In genomic region chr2:44546469-44547127, GRCh38 we compare ENCODE assay signal across 21 cellular contexts.
DNase-seq lines count a peak whose midpoint lies in the region; ATAC-seq and TF ChIP-seq lines count a peak whose summit lies in the region.
"Had no signal": no experiment of that assay in that cellular context is flagged by ENCODE, and none has a peak within 500 bp of the region (broad histone marks: within the 10 kb centered on the region; RNA-seq: fewer than 3 reads in every experiment).

No MANE protein-coding gene starts in this region.

- no peak overlapping the region for H3K4ac ChIP-seq in H9 (ENCODE audit: low read depth, low read length)

- WGBS in H9 (ENCODE audit: extremely low coverage, insufficient read length, low lambda C conversion rate), result no CpG with 5 or more reads among the region's 2 CpGs

- intact Hi-C loops in Calu3 (cut with micrococcal nuclease; ENCODE audit: unreplicated experiment), result no loop called here

- H2AK5ac ChIP-seq in H9 (ENCODE audit: insufficient read length, low read length), result no peak overlapping the region

- no peaks in the 10 kb centered on the region for H3K79me1 ChIP-seq in H9 (ENCODE audit: insufficient read depth, low read depth, low read length, poor library complexity, severe bottlenecking)

- H3F3A ChIP-seq in neural progenitor cell (ENCODE audit: low read depth), result peaks cover 47% of the 10 kb centered on the region

- H2BK120ac ChIP-seq in H9 (ENCODE audit: low read depth, low read length, poor library complexity, severe bottlenecking), result peak overlapping the region; percentile 65

- H2BK15ac ChIP-seq in H9 (ENCODE audit: low read depth, low read length), result no peak overlapping the region

- H3K4me1 Mint-ChIP-seq in H9, result peaks cover 76 to 80% of the 10 kb centered on the region in 2 experiments
- H3K4me1 Mint-ChIP-seq in neural progenitor cell, result peaks cover 63% of the 10 kb centered on the region
- H3K4me1 Mint-ChIP-seq in activated CD4-positive, alpha-beta T cell treated with anti-CD3 and anti-CD28 coated beads, Interleukin-2, amount 10 ng/mL, durations not matched to agents 7 days and 5 days, result peaks cover 4% of the 10 kb centered on the region
- H3K4me1 Mint-ChIP-seq in Calu3 (ENCODE audit: low read depth, unreplicated experiment), result peaks cover 43% of the 10 kb centered on the region
- H3K4me1 Mint-ChIP-seq in naive thymus-derived CD8-positive, alpha-beta T cell, result peaks cover 0 to 4% (median 0%) of the 10 kb centered on the region in 4 donors

- no peak overlapping the region for H4K8ac ChIP-seq in H9 (replicated peaks; ENCODE audit: insufficient read length, low read depth, low read length)

- DNase-seq in NCI-H2107 treated with DMSO at 0.1 percent for 48 hours (lab: John Stamatoyannopoulos, UW; ENCODE audit: unreplicated experiment) (peak; percentile 15), NCI-H2107 (lab: John Stamatoyannopoulos, UW) (no peak), H9 (no peak), neural progenitor cell (ENCODE audit: low spot score) (no peak), Calu3 (no peak)
- DNase-seq in activated CD4-positive, alpha-beta T cell treated with anti-CD3 and anti-CD28 coated beads, Interleukin-2, amount 10 ng/mL, durations not matched to agents 7 days and 5 days, result no peak
- DNase-seq in naive thymus-derived CD8-positive, alpha-beta T cell, result no peak
- DNase-seq: activated CD4-positive, alpha-beta T cell treated with anti-CD3 and anti-CD28 coated beads, Interleukin-2, amount 50 U/mL, for 1 hour; activated CD8-positive, alpha-beta memory T cell treated with anti-CD3 and anti-CD28 coated beads, Interleukin-2, amount 50 U/mL, for 4 hours; activated gamma-delta T cell treated with Interleukin-2 at 50 U/mL for 16 hours; foreskin keratinocyte; NCI-H1436 treated with DMSO at 0.1 percent for 48 hours; NCI-H446 treated with DMSO at 0.1 percent for 48 hours; nephron progenitor cell; stimulated activated CD4-positive, alpha-beta T cell treated with anti-CD3 and anti-CD28 coated beads, Interleukin-4, amount 100 ng/mL, for 24 hours; T-helper 1 cell had no signal

- peak overlapping the region; percentile 57 to 82 (median 75); a peak in 5 of 7 replicates for H3K27ac Mint-ChIP-seq in H9
- peak overlapping the region; percentile 35 for H3K27ac Mint-ChIP-seq in neural progenitor cell
- H3K27ac Mint-ChIP-seq in activated CD4-positive, alpha-beta T cell treated with anti-CD3 and anti-CD28 coated beads, Interleukin-2, amount 10 ng/mL, durations not matched to agents 7 days and 5 days, result no peak overlapping the region
- no peak overlapping the region for H3K27ac Mint-ChIP-seq in Calu3 (ENCODE audit: unreplicated experiment)
- no peak overlapping the region for H3K27ac Mint-ChIP-seq in naive thymus-derived CD8-positive, alpha-beta T cell
- H3K27ac Mint-ChIP-seq: nephron progenitor cell, progenitor cell of endocrine pancreas had no signal

- H2BK12ac ChIP-seq in H9 (ENCODE audit: insufficient read length, low read depth, low read length), result no peak overlapping the region

- H2BK5ac ChIP-seq in H9 (ENCODE audit: insufficient read length, low read length), result no peak overlapping the region

- BruUV-seq in Calu3 (replicated peaks; lab: Mats Ljungman, UMichigan), result no TSS peak

- H3K4me3 Mint-ChIP-seq in H9 (no peak overlapping the region), neural progenitor cell (no peak overlapping the region), Calu3 (ENCODE audit: low read depth, unreplicated experiment) (no peak overlapping the region)
- H3K4me3 Mint-ChIP-seq in activated CD4-positive, alpha-beta T cell treated with anti-CD3 and anti-CD28 coated beads, Interleukin-2, amount 10 ng/mL, durations not matched to agents 7 days and 5 days, result no peak overlapping the region
- no peak overlapping the region for H3K4me3 Mint-ChIP-seq in naive thymus-derived CD8-positive, alpha-beta T cell
- H3K4me3 Mint-ChIP-seq: nephron progenitor cell had no signal

- H3K56ac ChIP-seq in H9 (ENCODE audit: insufficient read length, low read depth, low read length), result no peak overlapping the region

- no peak overlapping the region for H2BK20ac ChIP-seq in H9 (ENCODE audit: low read depth, low read length, poor library complexity, severe bottlenecking)

- ATAC-seq in naive thymus-derived CD8-positive, alpha-beta T cell, result no peak
- ATAC-seq: foreskin keratinocyte had no signal

- no peak overlapping the region for H4K5ac ChIP-seq in H9 (ENCODE audit: insufficient read length, low read depth, low read length)

- H4K91ac ChIP-seq in H9 (ENCODE audit: insufficient read length, low read depth, low read length), result no peak overlapping the region

- H3K27me3 Mint-ChIP-seq in H9 (ENCODE audit: low read depth) (no peaks in the 10 kb centered on the region), neural progenitor cell (ENCODE audit: insufficient read depth, low read depth) (no peaks in the 10 kb centered on the region), Calu3 (ENCODE audit: unreplicated experiment) (no peaks in the 10 kb centered on the region)
- no peaks in the 10 kb centered on the region for H3K27me3 Mint-ChIP-seq in activated CD4-positive, alpha-beta T cell treated with anti-CD3 and anti-CD28 coated beads, Interleukin-2, amount 10 ng/mL, durations not matched to agents 7 days and 5 days
- no peaks in the 10 kb centered on the region for H3K27me3 Mint-ChIP-seq in naive thymus-derived CD8-positive, alpha-beta T cell
- H3K27me3 Mint-ChIP-seq: progenitor cell of endocrine pancreas had no signal

- no peak overlapping the region for H3K27ac ChIP-seq in H9 (ENCODE audit: insufficient read length, low read depth, low read length)
- no peak overlapping the region for H3K27ac ChIP-seq in OCI-LY3 (ENCODE audit: low read length)
- peak overlapping the region; percentile 88 for H3K27ac ChIP-seq in neural progenitor cell
- H3K27ac ChIP-seq: BLaER1, epithelial cell of prostate, foreskin keratinocyte, skin epidermis had no signal

- H3K9ac ChIP-seq in H9 (ENCODE audit: extremely low read depth, insufficient read length, low read length), result no peak overlapping the region
- no peak overlapping the region for H3K9ac ChIP-seq in OCI-LY3 (ENCODE audit: low read length)
- H3K9ac ChIP-seq in neural progenitor cell, result no peak overlapping the region
- H3K9ac ChIP-seq: BLaER1 had no signal

- H3K9me3 Mint-ChIP-seq in H9, result no peaks in the 10 kb centered on the region
- H3K9me3 Mint-ChIP-seq in neural progenitor cell, result no peaks in the 10 kb centered on the region
- H3K9me3 Mint-ChIP-seq in activated CD4-positive, alpha-beta T cell treated with anti-CD3 and anti-CD28 coated beads, Interleukin-2, amount 10 ng/mL, durations not matched to agents 7 days and 5 days, result no peaks in the 10 kb centered on the region
- no peaks in the 10 kb centered on the region for H3K9me3 Mint-ChIP-seq in Calu3 (ENCODE audit: low read depth, unreplicated experiment)
- H3K9me3 Mint-ChIP-seq in naive thymus-derived CD8-positive, alpha-beta T cell, result no peaks in the 10 kb centered on the region
- H3K9me3 Mint-ChIP-seq: nephron progenitor cell had no signal

- no peaks in the 10 kb centered on the region for H3K79me2 ChIP-seq in H9 (ENCODE audit: insufficient read depth, low read length)
- no peaks in the 10 kb centered on the region for H3K79me2 ChIP-seq in OCI-LY3 (ENCODE audit: low read length)
- peaks cover 20% of the 10 kb centered on the region for H3K79me2 ChIP-seq in neural progenitor cell (ENCODE audit: low read depth)

- H3K23me2 ChIP-seq in H9 (ENCODE audit: insufficient read length, low read depth, low read length, poor library complexity, severe bottlenecking), result no peaks in the 10 kb centered on the region

- no peaks in the 10 kb centered on the region for H4K20me1 ChIP-seq in H9 (ENCODE audit: control insufficient read depth, insufficient read depth, insufficient read length)
- H4K20me1 ChIP-seq in OCI-LY3 (ENCODE audit: insufficient read depth, low read length), result no peaks in the 10 kb centered on the region
- no peaks in the 10 kb centered on the region for H4K20me1 ChIP-seq in neural progenitor cell (ENCODE audit: low read depth)
- H4K20me1 ChIP-seq: BLaER1 had no signal

- TF ChIP-seq CTCF in H9 (conservative IDR thresholded peaks at IDR 0.05), result no peak
- TF ChIP-seq CTCF in OCI-LY3 (IDR thresholded peaks at IDR 0.05; ENCODE audit: low read depth, low read length), result no peak
- no peak for TF ChIP-seq CTCF in neural progenitor cell (IDR thresholded peaks at IDR 0.05)
- TF ChIP-seq CTCF in Calu3 (IDR thresholded peaks at IDR 0.05; ENCODE audit: unreplicated experiment), result no peak

- H3K27me3 ChIP-seq in H9 (ENCODE audit: insufficient read depth, low read length) (no peaks in the 10 kb centered on the region), OCI-LY3 (ENCODE audit: low read depth, low read length) (no peaks in the 10 kb centered on the region), neural progenitor cell (no peaks in the 10 kb centered on the region)
- H3K27me3 ChIP-seq: BLaER1, foreskin keratinocyte had no signal

- POLR2A ChIA-PET in activated CD4-positive, alpha-beta T cell treated with anti-CD3 and anti-CD28 coated beads, Interleukin-2, amount 10 ng/mL, durations not matched to agents 7 days and 5 days (lab: Charles Lee), result no interaction called here
- POLR2A ChIA-PET in naive thymus-derived CD8-positive, alpha-beta T cell (lab: Charles Lee), result no interaction called here

- no peak overlapping the region for H3K18ac ChIP-seq in H9 (ENCODE audit: insufficient read length, low read depth, low read length)

- no peak overlapping the region for H3K14ac ChIP-seq in H9 (ENCODE audit: insufficient read depth, low read length)

- H3K4me3 ChIP-seq in OCI-LY3 (ENCODE audit: low read length) (no peak overlapping the region), neural progenitor cell (no peak overlapping the region)
- H3K4me3 ChIP-seq: BLaER1, skin epidermis had no signal

- H2AFZ ChIP-seq in H9 (ENCODE audit: low read length) (no peak overlapping the region), OCI-LY3 (ENCODE audit: low read depth, low read length) (no peak overlapping the region), neural progenitor cell (replicated peaks) (no peak overlapping the region)

- no peaks in the 10 kb centered on the region for H3K9me3 ChIP-seq in H9 (ENCODE audit: control insufficient read depth, low read depth, low read length)
- H3K9me3 ChIP-seq in OCI-LY3 (ENCODE audit: insufficient read depth, low read length), result no peaks in the 10 kb centered on the region
- no peaks in the 10 kb centered on the region for H3K9me3 ChIP-seq in neural progenitor cell (ENCODE audit: low read depth)
- H3K9me3 ChIP-seq: BLaER1 had no signal

- no peak overlapping the region for H3K23ac ChIP-seq in H9 (ENCODE audit: insufficient read length, low read depth, low read length)

- H3K4me1 ChIP-seq in H9 (ENCODE audit: insufficient read depth, low read length) (peaks cover 15% of the 10 kb centered on the region; the same call in 1 of the 2 replicates), OCI-LY3 (ENCODE audit: low read length) (peaks cover 33% of the 10 kb centered on the region), neural progenitor cell (peaks cover 73% of the 10 kb centered on the region)
- H3K4me1 ChIP-seq: BLaER1 had no signal

- H3K36me3 ChIP-seq in OCI-LY3 (replicated peaks; ENCODE audit: low read depth, low read length) (no peaks in the 10 kb centered on the region), neural progenitor cell (no peaks in the 10 kb centered on the region)
- H3K36me3 ChIP-seq: BLaER1 had no signal

- CTCF ChIA-PET in activated CD4-positive, alpha-beta T cell treated with anti-CD3 and anti-CD28 coated beads, Interleukin-2, amount 10 ng/mL, durations not matched to agents 7 days and 5 days (lab: Charles Lee), result interaction anchor here (1.3 kb wide), 1 partner anchor 16 kb away, joined by 4 read pairs; no protein-coding TSS in a partner anchor
- CTCF ChIA-PET in Calu3 (lab: Charles Lee), result no interaction called here

- no peak overlapping the region for H3K4me2 ChIP-seq in H9 (ENCODE audit: insufficient read depth, insufficient read length, low read length)
- peak overlapping the region; percentile 40 for H3K4me2 ChIP-seq in OCI-LY3 (ENCODE audit: low read length)
- no peak overlapping the region for H3K4me2 ChIP-seq in neural progenitor cell
- H3K4me2 ChIP-seq: BLaER1 had no signal

- no peak overlapping the region for H3T11ph ChIP-seq in H9 (ENCODE audit: low read length)

- peaks cover 0 to 2% (median 0%) of the 10 kb centered on the region in 3 experiments; a peak in 3 of 7 replicates for H3K36me3 Mint-ChIP-seq in H9 (ENCODE audit: insufficient read depth in 1 of 3, low read depth in 3 of 3)
- no peaks in the 10 kb centered on the region for H3K36me3 Mint-ChIP-seq in neural progenitor cell
- H3K36me3 Mint-ChIP-seq in activated CD4-positive, alpha-beta T cell treated with anti-CD3 and anti-CD28 coated beads, Interleukin-2, amount 10 ng/mL, durations not matched to agents 7 days and 5 days (ENCODE audit: low read depth), result peaks cover 2% of the 10 kb centered on the region
- H3K36me3 Mint-ChIP-seq in Calu3 (ENCODE audit: insufficient read depth, unreplicated experiment), result no peaks in the 10 kb centered on the region
- H3K36me3 Mint-ChIP-seq in naive thymus-derived CD8-positive, alpha-beta T cell, result peaks cover 11 to 25% (median 18%) of the 10 kb centered on the region in 3 donors

Comparison
In these comparisons a context has a peak if more than half of its experiments do, and no peak if none do; other contexts are left out.
1. H3K27ac Mint-ChIP-seq: peak in H9 (3 of 3) and neural progenitor cell (single experiment); none in activated CD4-positive, alpha-beta T cell treated with anti-CD3 and anti-CD28 coated beads, Interleukin-2, amount 10 ng/mL, durations not matched to agents 7 days and 5 days (single experiment), Calu3 (single experiment) and naive thymus-derived CD8-positive, alpha-beta T cell (0 of 10).